Comparison of ENCODE assay signal across 1 cellular context in the genomic region with DNA sequence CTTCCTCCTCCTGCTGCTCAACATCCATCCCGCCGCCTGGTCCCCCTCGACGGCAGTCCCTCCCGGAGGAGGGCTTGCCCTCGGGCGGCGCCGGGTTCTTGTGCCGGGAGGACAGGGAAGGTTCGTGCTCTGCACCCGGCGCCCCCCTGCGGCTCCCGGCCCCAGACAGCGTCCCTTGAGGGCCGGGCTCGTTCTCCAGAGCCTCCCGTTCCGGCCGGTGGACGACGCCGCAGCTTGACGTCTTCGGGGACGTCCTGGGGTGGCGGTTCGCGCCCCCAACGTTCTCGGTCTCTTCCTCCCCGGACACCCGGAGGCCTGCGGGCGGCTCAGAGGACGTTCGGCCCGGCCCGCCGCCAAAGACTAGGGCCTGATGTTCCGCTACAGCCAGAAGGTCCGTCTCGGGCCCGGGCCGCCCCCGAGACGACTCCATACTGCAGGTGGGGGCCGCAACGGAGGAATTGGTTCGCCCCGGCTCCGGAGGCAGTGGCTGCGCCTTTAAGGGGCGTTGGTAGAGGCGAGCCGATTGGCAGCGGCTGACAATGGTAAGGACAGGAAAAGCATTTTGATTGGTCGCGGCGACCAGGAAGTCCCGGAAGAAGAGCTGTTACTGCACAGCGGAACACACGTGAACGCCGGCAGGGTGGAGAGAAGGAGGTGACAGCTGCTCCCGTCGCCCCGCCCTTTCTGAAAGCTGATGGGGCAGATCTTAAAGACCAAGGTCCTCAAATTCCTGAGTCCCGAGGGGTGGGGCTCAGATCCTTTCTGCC.
TF ChIP-seq lines count a peak whose summit lies in the region.

Gene BORCS6, minus strand, starts transcription at position 470 of the 767 bp plus-strand sequence. Its CDS starts 40 bp downstream, at position 430.

TF ChIP-seq in K562, 482 proteins besides CTCF, POLR2A, EP300 and RAD21 (continued from another document and continues in another):
- TF ChIP-seq, protein P1, sequence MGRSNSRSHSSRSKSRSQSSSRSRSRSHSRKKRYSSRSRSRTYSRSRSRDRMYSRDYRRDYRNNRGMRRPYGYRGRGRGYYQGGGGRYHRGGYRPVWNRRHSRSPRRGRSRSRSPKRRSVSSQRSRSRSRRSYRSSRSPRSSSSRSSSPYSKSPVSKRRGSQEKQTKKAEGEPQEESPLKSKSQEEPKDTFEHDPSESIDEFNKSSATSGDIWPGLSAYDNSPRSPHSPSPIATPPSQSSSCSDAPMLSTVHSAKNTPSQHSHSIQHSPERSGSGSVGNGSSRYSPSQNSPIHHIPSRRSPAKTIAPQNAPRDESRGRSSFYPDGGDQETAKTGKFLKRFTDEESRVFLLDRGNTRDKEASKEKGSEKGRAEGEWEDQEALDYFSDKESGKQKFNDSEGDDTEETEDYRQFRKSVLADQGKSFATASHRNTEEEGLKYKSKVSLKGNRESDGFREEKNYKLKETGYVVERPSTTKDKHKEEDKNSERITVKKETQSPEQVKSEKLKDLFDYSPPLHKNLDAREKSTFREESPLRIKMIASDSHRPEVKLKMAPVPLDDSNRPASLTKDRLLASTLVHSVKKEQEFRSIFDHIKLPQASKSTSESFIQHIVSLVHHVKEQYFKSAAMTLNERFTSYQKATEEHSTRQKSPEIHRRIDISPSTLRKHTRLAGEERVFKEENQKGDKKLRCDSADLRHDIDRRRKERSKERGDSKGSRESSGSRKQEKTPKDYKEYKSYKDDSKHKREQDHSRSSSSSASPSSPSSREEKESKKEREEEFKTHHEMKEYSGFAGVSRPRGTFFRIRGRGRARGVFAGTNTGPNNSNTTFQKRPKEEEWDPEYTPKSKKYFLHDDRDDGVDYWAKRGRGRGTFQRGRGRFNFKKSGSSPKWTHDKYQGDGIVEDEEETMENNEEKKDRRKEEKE (IDR thresholded peaks at IDR 0.05; ENCODE audit: borderline replicate concordance in 1 of 2, control insufficient read depth in 1 of 2, low read depth in 2 of 2, low read length in 1 of 2) = no peak
- no peak for TF ChIP-seq ZKSCAN1 (IDR thresholded peaks at IDR 0.05; ENCODE audit: low read depth, low read length)
- no peak for TF ChIP-seq ZNF224 (CRISPR knock-in tag; IDR thresholded peaks at IDR 0.05)
- TF ChIP-seq ZNF354B (CRISPR knock-in tag; IDR thresholded peaks at IDR 0.05) = no peak
- no peak for TF ChIP-seq ZNF134 (CRISPR knock-in tag; conservative IDR thresholded peaks at IDR 0.05)
- TF ChIP-seq EGR1 (conservative IDR thresholded peaks at IDR 0.05) = peak; percentile 24; the same call in 1 of the 2 replicates
- no peak for TF ChIP-seq POLR2AphosphoS2 (IDR thresholded peaks at IDR 0.05; ENCODE audit: low read length)
- no peak for TF ChIP-seq SNRNP70 (optimal IDR thresholded peaks at IDR 0.05; ENCODE audit: low read depth, low read length)
- TF ChIP-seq GABPB1 (CRISPR knock-in tag; IDR thresholded peaks at IDR 0.05) = no peak
- TF ChIP-seq SMARCC2 (IDR thresholded peaks at IDR 0.05; ENCODE audit: low read depth) = no peak
- TF ChIP-seq TEAD4 (IDR thresholded peaks at IDR 0.05; ENCODE audit: low read length) = no peak
- no peak for TF ChIP-seq TEAD4 (CRISPR knock-in tag; IDR thresholded peaks at IDR 0.05; ENCODE audit: borderline replicate concordance)
- peak; percentile 67 for TF ChIP-seq TBP (optimal IDR thresholded peaks at IDR 0.05; ENCODE audit: low read depth, low read length)
- TF ChIP-seq SIN3A (IDR thresholded peaks at IDR 0.05; ENCODE audit: borderline replicate concordance in 2 of 2, control insufficient read depth in 1 of 2, low read depth in 2 of 2, low read length in 2 of 2) = peak in 1 of 2 experiments; percentile 73; a peak in 2 of 4 replicates
- TF ChIP-seq FOXK1 (CRISPR knock-in tag; IDR thresholded peaks at IDR 0.05; ENCODE audit: borderline replicate concordance) = no peak
- TF ChIP-seq, protein P2, sequence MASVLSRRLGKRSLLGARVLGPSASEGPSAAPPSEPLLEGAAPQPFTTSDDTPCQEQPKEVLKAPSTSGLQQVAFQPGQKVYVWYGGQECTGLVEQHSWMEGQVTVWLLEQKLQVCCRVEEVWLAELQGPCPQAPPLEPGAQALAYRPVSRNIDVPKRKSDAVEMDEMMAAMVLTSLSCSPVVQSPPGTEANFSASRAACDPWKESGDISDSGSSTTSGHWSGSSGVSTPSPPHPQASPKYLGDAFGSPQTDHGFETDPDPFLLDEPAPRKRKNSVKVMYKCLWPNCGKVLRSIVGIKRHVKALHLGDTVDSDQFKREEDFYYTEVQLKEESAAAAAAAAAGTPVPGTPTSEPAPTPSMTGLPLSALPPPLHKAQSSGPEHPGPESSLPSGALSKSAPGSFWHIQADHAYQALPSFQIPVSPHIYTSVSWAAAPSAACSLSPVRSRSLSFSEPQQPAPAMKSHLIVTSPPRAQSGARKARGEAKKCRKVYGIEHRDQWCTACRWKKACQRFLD (CRISPR knock-in tag; IDR thresholded peaks at IDR 0.05) = peak; percentile 40; the same call in 1 of the 2 replicates
- TF ChIP-seq ZKSCAN3 (CRISPR knock-in tag; IDR thresholded peaks at IDR 0.05) = no peak
- TF ChIP-seq NFE2L1 (tag; IDR thresholded peaks at IDR 0.05; ENCODE audit: borderline replicate concordance, low read depth) = no peak
- TF ChIP-seq TSC22D4 (tag; IDR thresholded peaks at IDR 0.05) = no peak
- TF ChIP-seq, protein P3, sequence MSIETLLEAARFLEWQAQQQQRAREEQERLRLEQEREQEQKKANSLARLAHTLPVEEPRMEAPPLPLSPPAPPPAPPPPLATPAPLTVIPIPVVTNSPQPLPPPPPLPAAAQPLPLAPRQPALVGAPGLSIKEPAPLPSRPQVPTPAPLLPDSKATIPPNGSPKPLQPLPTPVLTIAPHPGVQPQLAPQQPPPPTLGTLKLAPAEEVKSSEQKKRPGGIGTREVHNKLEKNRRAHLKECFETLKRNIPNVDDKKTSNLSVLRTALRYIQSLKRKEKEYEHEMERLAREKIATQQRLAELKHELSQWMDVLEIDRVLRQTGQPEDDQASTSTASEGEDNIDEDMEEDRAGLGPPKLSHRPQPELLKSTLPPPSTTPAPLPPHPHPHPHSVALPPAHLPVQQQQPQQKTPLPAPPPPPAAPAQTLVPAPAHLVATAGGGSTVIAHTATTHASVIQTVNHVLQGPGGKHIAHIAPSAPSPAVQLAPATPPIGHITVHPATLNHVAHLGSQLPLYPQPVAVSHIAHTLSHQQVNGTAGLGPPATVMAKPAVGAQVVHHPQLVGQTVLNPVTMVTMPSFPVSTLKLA (conservative IDR thresholded peaks at IDR 0.05) = peak; percentile 80 to 92
- TF ChIP-seq MCM2 (IDR thresholded peaks at IDR 0.05; ENCODE audit: low read depth) = no peak
- peak; percentile 92 for TF ChIP-seq TOE1 (IDR thresholded peaks at IDR 0.05; ENCODE audit: borderline replicate concordance)
- TF ChIP-seq TOE1 (CRISPR knock-in tag; IDR thresholded peaks at IDR 0.05; ENCODE audit: borderline replicate concordance, low read depth) = no peak
- peak; percentile 66 for TF ChIP-seq C11orf30 (IDR thresholded peaks at IDR 0.05; ENCODE audit: low read depth)
- peak; percentile 86 for TF ChIP-seq RBFOX2 (IDR thresholded peaks at IDR 0.05; ENCODE audit: low read depth, low read length)
- no peak for TF ChIP-seq RFX1 (IDR thresholded peaks at IDR 0.05)
- TF ChIP-seq ZC3H11A (IDR thresholded peaks at IDR 0.05; ENCODE audit: low read depth, low read length) = no peak
- TF ChIP-seq ZNF717 (CRISPR knock-in tag; IDR thresholded peaks at IDR 0.05) = no peak
- TF ChIP-seq XRCC4 (IDR thresholded peaks at IDR 0.05; ENCODE audit: extremely low read depth, insufficient read depth, insufficient read length) = no peak
- TF ChIP-seq SP1 (CRISPR knock-in tag; IDR thresholded peaks at IDR 0.05) = peak; percentile 83
- TF ChIP-seq NCOA4 (IDR thresholded peaks at IDR 0.05; ENCODE audit: partially characterized antibody) = no peak
- no peak for TF ChIP-seq BDP1 (IDR thresholded peaks at IDR 0.05; ENCODE audit: insufficient read depth, insufficient read length)
- TF ChIP-seq RBM14 (IDR thresholded peaks at IDR 0.05; ENCODE audit: borderline replicate concordance, insufficient read depth, low read depth, low read length) = no peak
- TF ChIP-seq PCBP1 (IDR thresholded peaks at IDR 0.05; ENCODE audit: low read depth, low read length, poor library complexity, severe bottlenecking) = peak; percentile 62
- no peak for TF ChIP-seq ZNF174 (CRISPR knock-in tag; IDR thresholded peaks at IDR 0.05)
- TF ChIP-seq BHLHE40 (IDR thresholded peaks at IDR 0.05; ENCODE audit: low read length) = peak; percentile 65
- peak; percentile 86 for TF ChIP-seq ZNF324 (CRISPR knock-in tag; IDR thresholded peaks at IDR 0.05)
- TF ChIP-seq ZNF512 (tag; IDR thresholded peaks at IDR 0.05) = no peak
- TF ChIP-seq, protein P4, sequence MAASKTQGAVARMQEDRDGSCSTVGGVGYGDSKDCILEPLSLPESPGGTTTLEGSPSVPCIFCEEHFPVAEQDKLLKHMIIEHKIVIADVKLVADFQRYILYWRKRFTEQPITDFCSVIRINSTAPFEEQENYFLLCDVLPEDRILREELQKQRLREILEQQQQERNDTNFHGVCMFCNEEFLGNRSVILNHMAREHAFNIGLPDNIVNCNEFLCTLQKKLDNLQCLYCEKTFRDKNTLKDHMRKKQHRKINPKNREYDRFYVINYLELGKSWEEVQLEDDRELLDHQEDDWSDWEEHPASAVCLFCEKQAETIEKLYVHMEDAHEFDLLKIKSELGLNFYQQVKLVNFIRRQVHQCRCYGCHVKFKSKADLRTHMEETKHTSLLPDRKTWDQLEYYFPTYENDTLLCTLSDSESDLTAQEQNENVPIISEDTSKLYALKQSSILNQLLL (CRISPR knock-in tag; IDR thresholded peaks at IDR 0.05; ENCODE audit: borderline replicate concordance) = no peak
- TF ChIP-seq ZNF584 (CRISPR knock-in tag; IDR thresholded peaks at IDR 0.05; ENCODE audit: low read depth) = no peak
- TF ChIP-seq CEBPG (CRISPR knock-in tag; IDR thresholded peaks at IDR 0.05) = no peak
- no peak for TF ChIP-seq CEBPG (tag; conservative IDR thresholded peaks at IDR 0.05 in 1 of 2, IDR thresholded peaks at IDR 0.05 in 1 of 2)
- TF ChIP-seq, protein P5, sequence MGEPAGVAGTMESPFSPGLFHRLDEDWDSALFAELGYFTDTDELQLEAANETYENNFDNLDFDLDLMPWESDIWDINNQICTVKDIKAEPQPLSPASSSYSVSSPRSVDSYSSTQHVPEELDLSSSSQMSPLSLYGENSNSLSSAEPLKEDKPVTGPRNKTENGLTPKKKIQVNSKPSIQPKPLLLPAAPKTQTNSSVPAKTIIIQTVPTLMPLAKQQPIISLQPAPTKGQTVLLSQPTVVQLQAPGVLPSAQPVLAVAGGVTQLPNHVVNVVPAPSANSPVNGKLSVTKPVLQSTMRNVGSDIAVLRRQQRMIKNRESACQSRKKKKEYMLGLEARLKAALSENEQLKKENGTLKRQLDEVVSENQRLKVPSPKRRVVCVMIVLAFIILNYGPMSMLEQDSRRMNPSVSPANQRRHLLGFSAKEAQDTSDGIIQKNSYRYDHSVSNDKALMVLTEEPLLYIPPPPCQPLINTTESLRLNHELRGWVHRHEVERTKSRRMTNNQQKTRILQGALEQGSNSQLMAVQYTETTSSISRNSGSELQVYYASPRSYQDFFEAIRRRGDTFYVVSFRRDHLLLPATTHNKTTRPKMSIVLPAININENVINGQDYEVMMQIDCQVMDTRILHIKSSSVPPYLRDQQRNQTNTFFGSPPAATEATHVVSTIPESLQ (CRISPR knock-in tag; IDR thresholded peaks at IDR 0.05) = no peak
- TF ChIP-seq, protein P6, sequence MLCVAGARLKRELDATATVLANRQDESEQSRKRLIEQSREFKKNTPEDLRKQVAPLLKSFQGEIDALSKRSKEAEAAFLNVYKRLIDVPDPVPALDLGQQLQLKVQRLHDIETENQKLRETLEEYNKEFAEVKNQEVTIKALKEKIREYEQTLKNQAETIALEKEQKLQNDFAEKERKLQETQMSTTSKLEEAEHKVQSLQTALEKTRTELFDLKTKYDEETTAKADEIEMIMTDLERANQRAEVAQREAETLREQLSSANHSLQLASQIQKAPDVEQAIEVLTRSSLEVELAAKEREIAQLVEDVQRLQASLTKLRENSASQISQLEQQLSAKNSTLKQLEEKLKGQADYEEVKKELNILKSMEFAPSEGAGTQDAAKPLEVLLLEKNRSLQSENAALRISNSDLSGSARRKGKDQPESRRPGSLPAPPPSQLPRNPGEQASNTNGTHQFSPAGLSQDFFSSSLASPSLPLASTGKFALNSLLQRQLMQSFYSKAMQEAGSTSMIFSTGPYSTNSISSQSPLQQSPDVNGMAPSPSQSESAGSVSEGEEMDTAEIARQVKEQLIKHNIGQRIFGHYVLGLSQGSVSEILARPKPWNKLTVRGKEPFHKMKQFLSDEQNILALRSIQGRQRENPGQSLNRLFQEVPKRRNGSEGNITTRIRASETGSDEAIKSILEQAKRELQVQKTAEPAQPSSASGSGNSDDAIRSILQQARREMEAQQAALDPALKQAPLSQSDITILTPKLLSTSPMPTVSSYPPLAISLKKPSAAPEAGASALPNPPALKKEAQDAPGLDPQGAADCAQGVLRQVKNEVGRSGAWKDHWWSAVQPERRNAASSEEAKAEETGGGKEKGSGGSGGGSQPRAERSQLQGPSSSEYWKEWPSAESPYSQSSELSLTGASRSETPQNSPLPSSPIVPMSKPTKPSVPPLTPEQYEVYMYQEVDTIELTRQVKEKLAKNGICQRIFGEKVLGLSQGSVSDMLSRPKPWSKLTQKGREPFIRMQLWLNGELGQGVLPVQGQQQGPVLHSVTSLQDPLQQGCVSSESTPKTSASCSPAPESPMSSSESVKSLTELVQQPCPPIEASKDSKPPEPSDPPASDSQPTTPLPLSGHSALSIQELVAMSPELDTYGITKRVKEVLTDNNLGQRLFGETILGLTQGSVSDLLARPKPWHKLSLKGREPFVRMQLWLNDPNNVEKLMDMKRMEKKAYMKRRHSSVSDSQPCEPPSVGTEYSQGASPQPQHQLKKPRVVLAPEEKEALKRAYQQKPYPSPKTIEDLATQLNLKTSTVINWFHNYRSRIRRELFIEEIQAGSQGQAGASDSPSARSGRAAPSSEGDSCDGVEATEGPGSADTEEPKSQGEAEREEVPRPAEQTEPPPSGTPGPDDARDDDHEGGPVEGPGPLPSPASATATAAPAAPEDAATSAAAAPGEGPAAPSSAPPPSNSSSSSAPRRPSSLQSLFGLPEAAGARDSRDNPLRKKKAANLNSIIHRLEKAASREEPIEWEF (CRISPR knock-in tag; IDR thresholded peaks at IDR 0.05) = no peak
- TF ChIP-seq KLF16 (IDR thresholded peaks at IDR 0.05) = no peak
- no peak for TF ChIP-seq BRD9 (IDR thresholded peaks at IDR 0.05; ENCODE audit: low read depth, partially characterized antibody)
